In the genomic region with DNA sequence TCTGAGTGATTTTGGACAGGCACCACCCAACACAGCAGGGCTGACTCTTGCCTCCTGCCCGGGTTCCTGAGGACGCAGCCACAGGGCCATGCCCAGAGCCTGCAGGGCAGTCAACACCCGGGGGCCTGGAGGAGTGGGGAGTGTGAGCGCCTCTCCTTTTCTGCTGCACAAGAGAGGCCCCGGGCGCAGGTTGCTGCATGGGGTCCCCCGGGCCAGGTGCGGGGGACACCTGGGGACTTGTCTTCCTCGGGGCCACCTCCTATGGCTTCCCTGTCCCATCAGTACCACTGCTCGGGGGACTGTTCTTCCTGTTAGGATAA, we compare ENCODE assay signal across 41 cellular contexts. TPM values are rescaled to one million over a fixed set of nuclear protein-coding genes. Genes with fewer than 3 reads are reported as not detected.
"Had no signal": no experiment of that assay in that cellular context is flagged by ENCODE, and none has a peak within 500 bp of the region (broad histone marks: within the 10 kb centered on the region; RNA-seq: fewer than 3 reads in every experiment).

No MANE protein-coding gene starts in this region.

- H3K27me3 Mint-ChIP-seq: activated naive CD8-positive, alpha-beta T cell treated with anti-CD3 and anti-CD28 coated beads, Interleukin-2, amount 10 ng/mL, durations not matched to agents 7 days and 5 days; activated naive CD8-positive, alpha-beta T cell treated with anti-CD3 and anti-CD28 coated beads, Interleukin-2, amount 50 U/mL, for 24 hours had no signal

- ATAC-seq: activated naive CD4-positive, alpha-beta T cell treated with anti-CD3 and anti-CD28 coated beads, Interleukin-2, amount 50 U/mL, for 72 hours; activated naive CD8-positive, alpha-beta T cell treated with anti-CD3 and anti-CD28 coated beads, Interleukin-2, amount 50 U/mL, for 24 hours; activated T-cell treated with anti-CD3 and anti-CD28 coated beads, Interleukin-2, amount 50 U/mL, for 4 hours; activated T-cell treated with anti-CD3 and anti-CD28 coated beads, Interleukin-2, amount 50 U/mL, for 72 hours; activated T-helper 17 cell treated with anti-CD3 and anti-CD28 coated beads, Interleukin-2, amount 50 U/mL, for 72 hours; body of pancreas had no signal

- H3K4me1 Mint-ChIP-seq: activated naive CD4-positive, alpha-beta T cell treated with anti-CD3 and anti-CD28 coated beads, Interleukin-2, amount 10 ng/mL, durations not matched to agents 7 days and 5 days; activated naive CD4-positive, alpha-beta T cell treated with anti-CD3 and anti-CD28 coated beads, Interleukin-2, amount 50 U/mL, for 24 hours; activated naive CD8-positive, alpha-beta T cell treated with anti-CD3 and anti-CD28 coated beads for 36 hours; activated naive CD8-positive, alpha-beta T cell treated with anti-CD3 and anti-CD28 coated beads, Interleukin-2, amount 10 ng/mL, durations not matched to agents 7 days and 5 days; activated naive CD8-positive, alpha-beta T cell treated with anti-CD3 and anti-CD28 coated beads, Interleukin-2, amount 50 U/mL, for 24 hours; activated T-helper 17 cell treated with anti-CD3 and anti-CD28 coated beads, Interleukin-2, amount 50 U/mL, for 72 hours; central memory CD8-positive, alpha-beta T cell had no signal

- H3K4me3 Mint-ChIP-seq: activated naive CD4-positive, alpha-beta T cell treated with anti-CD3 and anti-CD28 coated beads for 36 hours; activated naive CD4-positive, alpha-beta T cell treated with anti-CD3 and anti-CD28 coated beads, Interleukin-2, amount 10 ng/mL, durations not matched to agents 7 days and 5 days; activated naive CD4-positive, alpha-beta T cell treated with anti-CD3 and anti-CD28 coated beads, Interleukin-2, amount 50 U/mL, for 24 hours; activated naive CD8-positive, alpha-beta T cell; activated naive CD8-positive, alpha-beta T cell treated with anti-CD3 and anti-CD28 coated beads for 36 hours; activated naive CD8-positive, alpha-beta T cell treated with anti-CD3 and anti-CD28 coated beads, Interleukin-2, amount 10 ng/mL, durations not matched to agents 7 days and 5 days; activated naive CD8-positive, alpha-beta T cell treated with anti-CD3 and anti-CD28 coated beads, Interleukin-2, amount 50 U/mL, for 24 hours; activated T-cell treated with anti-CD3 and anti-CD28 coated beads, Interleukin-2, amount 50 U/mL, for 24 hours; activated T-cell treated with anti-CD3 and anti-CD28 coated beads, Interleukin-2, amount 50 U/mL, for 4 hours; activated T-cell treated with anti-CD3 and anti-CD28 coated beads, Interleukin-2, amount 50 U/mL, for 72 hours; activated T-helper 1 cell treated with anti-CD3 and anti-CD28 coated beads, Interleukin-12 subunit alpha, Interleukin-12 subunit beta, Interleukin-2, Interleukin-4 antibody, amounts not matched to agents 30 ng/mL and 10 ng/mL and 1 ng/mL, durations not matched to agents 14 hours and 24 hours and 36 hours; activated T-helper 17 cell treated with anti-CD3 and anti-CD28 coated beads, Interleukin-2, amount 50 U/mL, for 72 hours; brain; central memory CD8-positive, alpha-beta T cell had no signal

- H3K36me3 ChIP-seq: adrenal gland, ascending aorta, brain microvascular endothelial cell, breast epithelium, cardiac muscle cell had no signal

- H3K4me3 ChIP-seq: adrenal gland, ascending aorta, body of pancreas, breast epithelium, cardiac muscle cell had no signal

- H3K27ac ChIP-seq: adrenal gland, ascending aorta, body of pancreas, brain microvascular endothelial cell, breast epithelium, cardiac muscle cell had no signal

- H3K27ac Mint-ChIP-seq: activated naive CD4-positive, alpha-beta T cell treated with anti-CD3 and anti-CD28 coated beads for 36 hours; activated naive CD4-positive, alpha-beta T cell treated with anti-CD3 and anti-CD28 coated beads, Interleukin-2, amount 10 ng/mL, durations not matched to agents 7 days and 5 days; activated naive CD4-positive, alpha-beta T cell treated with anti-CD3 and anti-CD28 coated beads, Interleukin-2, amount 50 U/mL, for 24 hours; activated naive CD4-positive, alpha-beta T cell treated with anti-CD3 and anti-CD28 coated beads, Interleukin-2, amount 50 U/mL, for 72 hours; activated naive CD8-positive, alpha-beta T cell; activated naive CD8-positive, alpha-beta T cell treated with anti-CD3 and anti-CD28 coated beads for 36 hours; activated naive CD8-positive, alpha-beta T cell treated with anti-CD3 and anti-CD28 coated beads, Interleukin-2, amount 10 ng/mL, durations not matched to agents 7 days and 5 days; activated naive CD8-positive, alpha-beta T cell treated with anti-CD3 and anti-CD28 coated beads, Interleukin-2, amount 50 U/mL, for 24 hours; activated T-cell treated with anti-CD3 and anti-CD28 coated beads, Interleukin-2, amount 50 U/mL, for 24 hours; activated T-cell treated with anti-CD3 and anti-CD28 coated beads, Interleukin-2, amount 50 U/mL, for 72 hours; activated T-helper 1 cell treated with anti-CD3 and anti-CD28 coated beads, Interleukin-12 subunit alpha, Interleukin-12 subunit beta, Interleukin-2, Interleukin-4 antibody, amounts not matched to agents 30 ng/mL and 10 ng/mL and 1 ng/mL, durations not matched to agents 14 hours and 24 hours and 36 hours; activated T-helper 17 cell treated with anti-CD3 and anti-CD28 coated beads, Interleukin-2, amount 50 U/mL, for 72 hours; activated T-helper 2 cell treated with anti-CD3 and anti-CD28 coated beads, Interferon-gamma antibody, Interleukin-2, Interleukin-4, amounts not matched to agents 10 μg/mL and 5 μg/mL and 100 μg/mL, durations not matched to agents 14 hours and 24 hours and 36 hours had no signal

- H3K9me3 Mint-ChIP-seq: activated naive CD4-positive, alpha-beta T cell treated with anti-CD3 and anti-CD28 coated beads for 36 hours; activated naive CD4-positive, alpha-beta T cell treated with anti-CD3 and anti-CD28 coated beads, Interleukin-2, amount 10 ng/mL, durations not matched to agents 7 days and 5 days; activated naive CD4-positive, alpha-beta T cell treated with anti-CD3 and anti-CD28 coated beads, Interleukin-2, amount 50 U/mL, for 24 hours; activated naive CD4-positive, alpha-beta T cell treated with anti-CD3 and anti-CD28 coated beads, Interleukin-2, amount 50 U/mL, for 72 hours; activated naive CD8-positive, alpha-beta T cell treated with anti-CD3 and anti-CD28 coated beads for 36 hours; activated naive CD8-positive, alpha-beta T cell treated with anti-CD3 and anti-CD28 coated beads, Interleukin-2, amount 10 ng/mL, durations not matched to agents 7 days and 5 days; activated naive CD8-positive, alpha-beta T cell treated with anti-CD3 and anti-CD28 coated beads, Interleukin-2, amount 50 U/mL, for 24 hours; activated T-cell treated with anti-CD3 and anti-CD28 coated beads, Interleukin-2, amount 50 U/mL, for 24 hours; activated T-cell treated with anti-CD3 and anti-CD28 coated beads, Interleukin-2, amount 50 U/mL, for 4 hours; activated T-cell treated with anti-CD3 and anti-CD28 coated beads, Interleukin-2, amount 50 U/mL, for 72 hours; activated T-helper 17 cell treated with anti-CD3 and anti-CD28 coated beads, Interleukin-2, amount 50 U/mL, for 72 hours; activated T-helper 2 cell treated with anti-CD3 and anti-CD28 coated beads, Interferon-gamma antibody, Interleukin-2, Interleukin-4, amounts not matched to agents 10 μg/mL and 5 μg/mL and 100 μg/mL, durations not matched to agents 14 hours and 24 hours and 36 hours; central memory CD8-positive, alpha-beta T cell had no signal

- H3K4me1 ChIP-seq: adrenal gland, ascending aorta, breast epithelium had no signal

- H3K27me3 ChIP-seq: ascending aorta, brain microvascular endothelial cell, cardiac muscle cell had no signal

- H3K9me3 ChIP-seq: adrenal gland, ascending aorta, body of pancreas had no signal

- DNase-seq: activated effector memory CD4-positive, alpha-beta T cell treated with anti-CD3 and anti-CD28 coated beads, Interleukin-2, amount 50 U/mL, for 16 hours; activated effector memory CD4-positive, alpha-beta T cell treated with Interleukin-2 at 50 U/mL for 16 hours; activated gamma-delta T cell; activated gamma-delta T cell treated with Interleukin-2 at 50 U/mL for 16 hours; activated naive CD4-positive, alpha-beta T cell; activated naive CD4-positive, alpha-beta T cell treated with anti-CD3 and anti-CD28 coated beads for 36 hours; activated naive CD4-positive, alpha-beta T cell treated with anti-CD3 and anti-CD28 coated beads, Interleukin-2, amount 10 ng/mL, durations not matched to agents 7 days and 5 days; activated naive CD4-positive, alpha-beta T cell treated with anti-CD3 and anti-CD28 coated beads, Interleukin-2, amount 50 U/mL, for 16 hours; activated naive CD4-positive, alpha-beta T cell treated with Interleukin-2 at 50 U/mL for 16 hours; activated naive CD8-positive, alpha-beta T cell treated with anti-CD3 and anti-CD28 coated beads for 36 hours; activated naive CD8-positive, alpha-beta T cell treated with anti-CD3 and anti-CD28 coated beads, Interleukin-2, amount 10 ng/mL, durations not matched to agents 7 days and 5 days; activated naive CD8-positive, alpha-beta T cell treated with anti-CD3 and anti-CD28 coated beads, Interleukin-2, amount 50 U/mL, for 24 hours; activated T-cell treated with anti-CD3 and anti-CD28 coated beads for 4 hours; activated T-cell treated with anti-CD3 and anti-CD28 coated beads, Interleukin-2, amount 50 U/mL, for 1 hour; activated T-cell treated with anti-CD3 and anti-CD28 coated beads, Interleukin-2, amount 50 U/mL, for 24 hours; activated T-cell treated with anti-CD3 and anti-CD28 coated beads, Interleukin-2, amount 50 U/mL, for 4 hours; activated T-cell treated with anti-CD3 and anti-CD28 coated beads, Interleukin-2, amount 50 U/mL, for 48 hours; activated T-cell treated with anti-CD3 and anti-CD28 coated beads, Interleukin-2, amount 50 U/mL, for 72 hours; adrenal gland; amniotic stem cell; amygdala; anterior cingulate cortex; aorta; body of pancreas; brain microvascular endothelial cell; caudate nucleus; central memory CD4-positive, alpha-beta T cell; cerebellar nuclear complex had no signal

- H3K36me3 Mint-ChIP-seq: activated naive CD4-positive, alpha-beta T cell treated with anti-CD3 and anti-CD28 coated beads, Interleukin-2, amount 10 ng/mL, durations not matched to agents 7 days and 5 days; activated naive CD4-positive, alpha-beta T cell treated with anti-CD3 and anti-CD28 coated beads, Interleukin-2, amount 50 U/mL, for 24 hours; activated naive CD4-positive, alpha-beta T cell treated with anti-CD3 and anti-CD28 coated beads, Interleukin-2, amount 50 U/mL, for 72 hours; activated naive CD8-positive, alpha-beta T cell; activated naive CD8-positive, alpha-beta T cell treated with anti-CD3 and anti-CD28 coated beads for 36 hours; activated naive CD8-positive, alpha-beta T cell treated with anti-CD3 and anti-CD28 coated beads, Interleukin-2, amount 10 ng/mL, durations not matched to agents 7 days and 5 days; brain had no signal

- FAIRE-seq: astrocyte, bronchial epithelial cell had no signal

RNA-seq across cellular contexts. Expression of a gene that starts 6.9 kb away (rescaled TPM):
- total RNA-seq: cardiac muscle cell had no signal
- polyA plus RNA-seq: cardiac muscle cell had no signal
